ENCODE assay signal across 16 cellular contexts in genomic region chr3:14884665-14885064, GRCh38.
DNase-seq lines count a peak whose midpoint lies in the region; ATAC-seq and TF ChIP-seq lines count a peak whose summit lies in the region.
"Had no signal": no experiment of that assay in that cellular context is flagged by ENCODE, and none has a peak within 500 bp of the region (broad histone marks: within the 10 kb centered on the region; RNA-seq: fewer than 3 reads in every experiment).

No MANE protein-coding gene starts in this region.

- ATAC-seq in T-cell (replicated peaks in 1 of 4), result peak; percentile 42 to 64 (median 54)
- ATAC-seq in lower lobe of right lung, result no peak

- CTCF ChIA-PET in T-cell (lab: Charles Lee), result interaction anchor here in 1 of 2 donors (1.2 kb wide), 1 partner anchor 58 kb away, joined by 3 read pairs; no protein-coding TSS in a partner anchor

- peaks cover 17 to 78% (median 68%) of the 10 kb centered on the region in 10 experiments; a peak in 19 of 20 replicates for H3K4me1 ChIP-seq in BLaER1 treated with 17β-estradiol and CSF1 and Interleukin-3, amounts not matched to agents 10 nM and 100 nM
- peaks cover 16% of the 10 kb centered on the region for H3K4me1 ChIP-seq in lower lobe of right lung
- H3K4me1 ChIP-seq: parathyroid adenoma, thyroid gland had no signal

- intact Hi-C loops in lower lobe of right lung (cut with DNase I), result no loop called here

- H3K4me3 ChIP-seq in BLaER1 treated with 17β-estradiol and CSF1 and Interleukin-3, amounts not matched to agents 10 nM and 100 nM, result no peak overlapping the region
- H3K4me3 ChIP-seq in lower lobe of right lung, result no peak overlapping the region
- H3K4me3 ChIP-seq: sigmoid colon, thyroid gland had no signal

- H3K27ac ChIP-seq in 22Rv1, result peak overlapping the region; percentile 72
- H3K27ac ChIP-seq in BLaER1 treated with 17β-estradiol and CSF1 and Interleukin-3, amounts not matched to agents 10 nM and 100 nM, result no peak overlapping the region
- no peak overlapping the region for H3K27ac ChIP-seq in lower lobe of right lung
- H3K27ac ChIP-seq: parathyroid adenoma, sigmoid colon, thyroid gland had no signal

- DNase-seq in T-cell (peak in 24 of 34 experiments; percentile 3 to 59 (median 30)), NCI-H748 (lab: John Stamatoyannopoulos, UW; ENCODE audit: unreplicated experiment) (no peak), kidney tubule cell (ENCODE audit: low spot score) (no peak), lower lobe of right lung (no peak)
- DNase-seq: DMS153, NCI-H2029 treated with DMSO at 0.1 percent for 48 hours, SHP77 treated with DMSO at 0.1 percent for 48 hours, sigmoid colon, T1000, thyroid gland had no signal

- TF ChIP-seq CTCF in 22Rv1 (IDR thresholded peaks at IDR 0.05), result no peak
- TF ChIP-seq CTCF in lower lobe of right lung (IDR thresholded peaks at IDR 0.05), result no peak

- H3K36me3 ChIP-seq in BLaER1 treated with 17β-estradiol and CSF1 and Interleukin-3, amounts not matched to agents 10 nM and 100 nM, result no peaks in the 10 kb centered on the region
- peaks cover 12% of the 10 kb centered on the region for H3K36me3 ChIP-seq in lower lobe of right lung
- H3K36me3 ChIP-seq: sigmoid colon, thyroid gland had no signal

- H3K27me3 ChIP-seq in BLaER1 treated with 17β-estradiol and CSF1 and Interleukin-3, amounts not matched to agents 10 nM and 100 nM, result peaks cover 0 to 10% (median 0%) of the 10 kb centered on the region in 11 experiments; a peak in 3 of 22 replicates
- H3K27me3 ChIP-seq in lower lobe of right lung (ENCODE audit: low read depth), result no peaks in the 10 kb centered on the region
- H3K27me3 ChIP-seq: sigmoid colon, thyroid gland had no signal

- H3K27me3 Mint-ChIP-seq in T-cell, result no peaks in the 10 kb centered on the region
- no peaks in the 10 kb centered on the region for H3K27me3 Mint-ChIP-seq in activated naive CD4-positive, alpha-beta T cell treated with anti-CD3 and anti-CD28 coated beads, Interleukin-2, amount 50 U/mL, for 24 hours

- peak overlapping the region; percentile 42 to 65 (median 65) for H3K4me3 Mint-ChIP-seq in T-cell
- H3K4me3 Mint-ChIP-seq in activated naive CD4-positive, alpha-beta T cell treated with anti-CD3 and anti-CD28 coated beads, Interleukin-2, amount 50 U/mL, for 24 hours, result peak overlapping the region; percentile 78
- H3K4me3 Mint-ChIP-seq: B cell; dendritic cell treated with granulocyte-macrophage colony-stimulating factor and Interleukin-4, amounts not matched to agents 40 ng/mL and 50 ng/mL, for 4 days had no signal

- peak overlapping the region in 10 of 11 experiments; percentile 9 to 84 (median 78); a peak in 18 of 22 replicates for H3K4me2 ChIP-seq in BLaER1 treated with 17β-estradiol and CSF1 and Interleukin-3, amounts not matched to agents 10 nM and 100 nM

- POLR2A ChIA-PET in T-cell (lab: Charles Lee), result no interaction called here

- H3K36me3 Mint-ChIP-seq in T-cell, result no peaks in the 10 kb centered on the region
- H3K36me3 Mint-ChIP-seq in activated naive CD4-positive, alpha-beta T cell treated with anti-CD3 and anti-CD28 coated beads, Interleukin-2, amount 50 U/mL, for 24 hours, result no peaks in the 10 kb centered on the region

- no peaks in the 10 kb centered on the region for H3K9me3 ChIP-seq in BLaER1 treated with 17β-estradiol and CSF1 and Interleukin-3, amounts not matched to agents 10 nM and 100 nM (replicated peaks in 1 of 11)
- no peaks in the 10 kb centered on the region for H3K9me3 ChIP-seq in lower lobe of right lung
- H3K9me3 ChIP-seq: sigmoid colon, thyroid gland had no signal

- H3K9me3 Mint-ChIP-seq in T-cell, result no peaks in the 10 kb centered on the region
- H3K9me3 Mint-ChIP-seq in activated naive CD4-positive, alpha-beta T cell treated with anti-CD3 and anti-CD28 coated beads, Interleukin-2, amount 50 U/mL, for 24 hours, result no peaks in the 10 kb centered on the region
- H3K9me3 Mint-ChIP-seq: dendritic cell treated with granulocyte-macrophage colony-stimulating factor and Interleukin-4, amounts not matched to agents 40 ng/mL and 50 ng/mL, for 4 days had no signal

- no peak overlapping the region for H3K9ac ChIP-seq in BLaER1 treated with 17β-estradiol and CSF1 and Interleukin-3, amounts not matched to agents 10 nM and 100 nM
- H3K9ac ChIP-seq: parathyroid adenoma had no signal

- H4K20me1 ChIP-seq in BLaER1 treated with 17β-estradiol and CSF1 and Interleukin-3, amounts not matched to agents 10 nM and 100 nM, result no peaks in the 10 kb centered on the region

- H3K4me1 Mint-ChIP-seq in T-cell, result peaks cover 67 to 80% (median 74%) of the 10 kb centered on the region in 3 donors
- H3K4me1 Mint-ChIP-seq in activated naive CD4-positive, alpha-beta T cell treated with anti-CD3 and anti-CD28 coated beads, Interleukin-2, amount 50 U/mL, for 24 hours, result peaks cover 72% of the 10 kb centered on the region

- peak overlapping the region; percentile 92 to 93 for H3K27ac Mint-ChIP-seq in T-cell
- peak overlapping the region; percentile 80 for H3K27ac Mint-ChIP-seq in activated naive CD4-positive, alpha-beta T cell treated with anti-CD3 and anti-CD28 coated beads, Interleukin-2, amount 50 U/mL, for 24 hours
- H3K27ac Mint-ChIP-seq: B cell; dendritic cell treated with granulocyte-macrophage colony-stimulating factor and Interleukin-4, amounts not matched to agents 40 ng/mL and 50 ng/mL, for 4 days had no signal

Comparison
In these comparisons a context has a peak if more than half of its experiments do, and no peak if none do; other contexts are left out.
1. ATAC-seq: peak in T-cell (4 of 4); none in lower lobe of right lung (0 of 2).
2. DNase-seq: peak in T-cell (24 of 34); none in NCI-H748 (single experiment), kidney tubule cell (single experiment) and lower lobe of right lung (single experiment).